ENCODE assay signal across 9 cellular contexts in the genomic region with DNA sequence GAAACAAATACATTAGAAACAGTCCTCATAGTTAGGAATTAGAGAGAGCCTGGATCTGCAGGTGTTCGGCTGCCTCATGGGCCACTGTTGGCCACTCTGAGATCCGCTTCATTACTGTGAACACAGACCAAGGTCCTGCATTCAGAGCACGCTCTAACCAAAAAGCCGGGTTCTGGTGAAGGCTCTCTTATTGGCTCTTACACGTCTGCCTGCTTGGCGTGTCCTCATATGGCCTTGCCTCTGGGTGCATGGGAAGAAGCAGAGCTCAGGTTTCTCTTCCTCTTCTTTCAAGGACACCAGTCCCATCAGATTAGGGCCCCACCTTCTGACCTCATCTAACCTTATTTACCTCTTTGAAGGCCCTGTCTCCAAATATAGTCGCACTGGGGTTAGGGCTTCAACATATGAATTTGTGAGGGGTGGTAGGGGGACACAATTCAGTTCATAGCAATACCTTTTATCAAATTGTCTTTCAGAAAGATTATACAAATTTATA. TPM values are rescaled to one million over a fixed set of nuclear protein-coding genes. Genes with fewer than 3 reads are reported as not detected.
DNase-seq lines count a peak whose midpoint lies in the region; ATAC-seq and TF ChIP-seq lines count a peak whose summit lies in the region.
"Had no signal": no experiment of that assay in that cellular context is flagged by ENCODE, and none has a peak within 500 bp of the region (broad histone marks: within the 10 kb centered on the region; RNA-seq: fewer than 3 reads in every experiment).

No MANE protein-coding gene starts in this region.

- no peaks in the 10 kb centered on the region for H3K27me3 ChIP-seq in CD8-positive, alpha-beta T cell (ENCODE audit: insufficient read depth, low read length)

- no peaks in the 10 kb centered on the region for H3K36me3 Mint-ChIP-seq in memory B cell
- H3K36me3 Mint-ChIP-seq in CD8-positive, alpha-beta T cell, result no peaks in the 10 kb centered on the region
- H3K36me3 Mint-ChIP-seq: activated naive CD8-positive, alpha-beta T cell had no signal

- POLR2A ChIA-PET in CD8-positive, alpha-beta T cell (lab: Charles Lee), result no interaction called here

- peaks cover 12% of the 10 kb centered on the region for H3K4me1 Mint-ChIP-seq in memory B cell
- peaks cover 2% of the 10 kb centered on the region for H3K4me1 Mint-ChIP-seq in CD8-positive, alpha-beta T cell (ENCODE audit: low read depth)

- no peak overlapping the region for H3K27ac ChIP-seq in CD8-positive, alpha-beta T cell (ENCODE audit: low read depth, low read length)

- H3K27ac Mint-ChIP-seq in memory B cell, result peak overlapping the region; percentile 92
- no peak overlapping the region for H3K27ac Mint-ChIP-seq in CD8-positive, alpha-beta T cell
- H3K27ac Mint-ChIP-seq: activated naive CD8-positive, alpha-beta T cell had no signal

- no peaks in the 10 kb centered on the region for H3K9me3 ChIP-seq in CD8-positive, alpha-beta T cell (ENCODE audit: low read length)

- no peak for TF ChIP-seq CTCF in CD8-positive, alpha-beta T cell (IDR thresholded peaks at IDR 0.05)

- H3K9me3 Mint-ChIP-seq in memory B cell, result no peaks in the 10 kb centered on the region
- no peaks in the 10 kb centered on the region for H3K9me3 Mint-ChIP-seq in CD8-positive, alpha-beta T cell

- H3K4me3 Mint-ChIP-seq in memory B cell, result peak overlapping the region; percentile 43
- H3K4me3 Mint-ChIP-seq in CD8-positive, alpha-beta T cell, result no peak overlapping the region
- H3K4me3 Mint-ChIP-seq: activated naive CD8-positive, alpha-beta T cell had no signal

- DNase-seq in DMS 273 treated with DMSO at 0.1 percent for 48 hours (lab: John Stamatoyannopoulos, UW) (peak; percentile 73), memory B cell (ENCODE audit: low spot score in 2 of 2) (peak; percentile 38 to 52), activated gamma-delta T cell treated with Interleukin-2 at 50 U/mL for 16 hours (no peak), activated gamma-delta T cell (lab: John Stamatoyannopoulos, UW) (no peak)
- DNase-seq in CD8-positive, alpha-beta T cell, result no peak

- no peaks in the 10 kb centered on the region for H3K36me3 ChIP-seq in CD8-positive, alpha-beta T cell (ENCODE audit: insufficient read depth, low read length)

- peak; percentile 51; the same call in 1 of the 2 replicates for TF ChIP-seq POLR2A in Raji (IDR thresholded peaks at IDR 0.05; ENCODE audit: insufficient read depth, low read depth, low read length)

- no peaks in the 10 kb centered on the region for H3K27me3 Mint-ChIP-seq in memory B cell
- H3K27me3 Mint-ChIP-seq in CD8-positive, alpha-beta T cell (ENCODE audit: low read depth), result no peaks in the 10 kb centered on the region
- H3K27me3 Mint-ChIP-seq: activated naive CD8-positive, alpha-beta T cell had no signal

- no peaks in the 10 kb centered on the region for H3K4me1 ChIP-seq in CD8-positive, alpha-beta T cell (ENCODE audit: insufficient read depth, low read length)

- CTCF ChIA-PET in CD8-positive, alpha-beta T cell (lab: Charles Lee), result interaction anchor here (1.3 kb wide), 1 partner anchor 183 kb away, joined by 3 read pairs; no protein-coding TSS in a partner anchor

- H3K4me3 ChIP-seq in CD8-positive, alpha-beta T cell (ENCODE audit: low read depth, low read length), result no peak overlapping the region

- intact Hi-C loops in CD8-positive, alpha-beta T cell (cut with DNase I, micrococcal nuclease), result no loop called here

- peak; percentile 98 for ATAC-seq in GM19467 (IDR thresholded peaks at IDR 0.05; ENCODE audit: unreplicated experiment)
- peak; percentile 94 for ATAC-seq in HG03354 (IDR thresholded peaks at IDR 0.05; ENCODE audit: poor library complexity, severe bottlenecking, unreplicated experiment)
- ATAC-seq in memory B cell (ENCODE audit: low read depth), result peak; percentile 100
- ATAC-seq in CD8-positive, alpha-beta T cell, result no peak

RNA-seq across cellular contexts. Expression of gene ELF2, which starts 37.1 kb away (rescaled TPM):
- 10 to 100 TPM; 77.1 to 79.9 TPM for total RNA-seq in CD8-positive, alpha-beta T cell

Comparison
In these comparisons a context has a peak if more than half of its experiments do, and no peak if none do; other contexts are left out.
1. DNase-seq: peak in DMS 273 treated with DMSO at 0.1 percent for 48 hours (single experiment) and memory B cell (2 of 2); none in activated gamma-delta T cell treated with Interleukin-2 at 50 U/mL for 16 hours (single experiment), CD8-positive, alpha-beta T cell (0 of 7) and activated gamma-delta T cell (single experiment).